In the genomic region with DNA sequence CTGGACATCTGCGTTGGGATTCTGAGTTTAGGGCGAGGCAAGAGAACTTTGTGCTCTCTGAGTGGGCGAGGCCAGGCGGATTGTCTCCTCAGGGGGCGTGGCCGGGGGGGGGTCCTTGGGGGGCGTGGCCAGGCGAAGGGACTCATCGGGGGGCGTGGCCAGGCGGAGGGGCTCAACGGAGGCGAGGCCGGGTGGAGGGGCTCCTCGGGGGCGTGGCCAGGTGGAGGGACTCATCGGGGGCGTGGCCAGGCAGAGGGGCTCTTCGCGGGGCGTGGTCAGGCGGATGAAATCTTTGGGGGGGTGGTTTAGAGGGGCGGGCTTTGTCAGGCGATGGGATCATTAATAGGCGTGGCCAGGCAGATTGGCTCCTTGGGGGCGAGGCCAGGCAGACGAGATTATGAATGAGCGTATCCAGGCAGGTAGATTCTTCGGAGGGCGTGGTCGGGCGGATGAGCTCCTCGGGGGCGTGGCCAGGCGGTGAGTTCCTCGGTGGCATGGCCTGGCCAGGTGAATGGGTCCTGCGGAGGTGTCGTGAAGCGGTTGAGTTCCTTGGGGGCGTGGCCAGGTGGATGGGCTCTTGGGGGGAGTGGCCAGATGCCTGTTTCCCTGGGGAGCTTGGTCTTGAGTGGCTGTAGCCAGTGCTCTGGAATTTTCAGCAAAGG, we compare ENCODE assay signal across 17 cellular contexts. TPM values are rescaled to one million over a fixed set of nuclear protein-coding genes. Genes with fewer than 3 reads are reported as not detected.
DNase-seq lines count a peak whose midpoint lies in the region; TF ChIP-seq lines count a peak whose summit lies in the region.
"Had no signal": no experiment of that assay in that cellular context is flagged by ENCODE, and none has a peak within 500 bp of the region (broad histone marks: within the 10 kb centered on the region; RNA-seq: fewer than 3 reads in every experiment).

No MANE protein-coding gene starts in this region.

- no peak overlapping the region for H3K27ac Mint-ChIP-seq in neural progenitor cell
- H3K27ac Mint-ChIP-seq: dendritic cell treated with granulocyte-macrophage colony-stimulating factor and Interleukin-4, amounts not matched to agents 40 ng/mL and 50 ng/mL, for 4 days had no signal

- H4K20me1 ChIP-seq in neural progenitor cell (ENCODE audit: low read depth): peaks cover 29% of the 10 kb centered on the region

- 2 to 4% methylated on average over 40 of the region's 40 CpGs for WGBS in ectodermal cell, 2 experiments

- peak; percentile 100 for DNase-seq in H7
- peak; percentile 87 to 98 for DNase-seq in NCI-H526 (lab: John Stamatoyannopoulos, UW)
- DNase-seq in neural progenitor cell (ENCODE audit: low spot score): peak; percentile 98
- DNase-seq in HT-29 (ENCODE audit: low spot score): no peak
- DNase-seq in CD1c-positive myeloid dendritic cell (ENCODE audit: extremely low spot score): no peak
- DNase-seq in H4 (ENCODE audit: low spot score): no peak
- DNase-seq: DND-41; HCEC 1CT; naive thymus-derived CD4-positive, alpha-beta T cell; stomach had no signal

- H3K27ac ChIP-seq in ectodermal cell (ENCODE audit: insufficient read depth, low read depth, low read length, poor library complexity, severe bottlenecking): no peak overlapping the region
- no peak overlapping the region for H3K27ac ChIP-seq in neural progenitor cell
- H3K27ac ChIP-seq: psoas muscle, stomach had no signal

- no peak overlapping the region for H3K9ac ChIP-seq in neural progenitor cell

- peaks cover 11% of the 10 kb centered on the region for H3K4me1 ChIP-seq in ectodermal cell (ENCODE audit: control insufficient read depth, insufficient read depth, low read length)
- peaks cover 6% of the 10 kb centered on the region for H3K4me1 ChIP-seq in neural progenitor cell
- H3K4me1 ChIP-seq: psoas muscle had no signal

- peaks cover 31% of the 10 kb centered on the region for H3F3A ChIP-seq in neural progenitor cell (ENCODE audit: low read depth)

- no peak for TF ChIP-seq CTCF in neural progenitor cell (IDR thresholded peaks at IDR 0.05)

- no peaks in the 10 kb centered on the region for H3K9me3 Mint-ChIP-seq in neural progenitor cell
- H3K9me3 Mint-ChIP-seq: dendritic cell treated with granulocyte-macrophage colony-stimulating factor and Interleukin-4, amounts not matched to agents 40 ng/mL and 50 ng/mL, for 4 days had no signal

- H3K27me3 ChIP-seq in H7 (ENCODE audit: control insufficient read depth, insufficient read depth, low read length): peaks cover 10% of the 10 kb centered on the region
- peaks cover 13% of the 10 kb centered on the region for H3K27me3 ChIP-seq in ectodermal cell (ENCODE audit: control insufficient read depth, insufficient read depth, low read length, poor library complexity, severe bottlenecking)
- peaks cover 20% of the 10 kb centered on the region for H3K27me3 ChIP-seq in neural progenitor cell

- H3K9me3 ChIP-seq in ectodermal cell (ENCODE audit: control insufficient read depth, low read length) (no peaks in the 10 kb centered on the region), neural progenitor cell (ENCODE audit: low read depth) (no peaks in the 10 kb centered on the region)
- H3K9me3 ChIP-seq: psoas muscle, stomach had no signal

- H3K79me2 ChIP-seq in neural progenitor cell (ENCODE audit: low read depth): no peaks in the 10 kb centered on the region

- peaks cover 2% of the 10 kb centered on the region for H3K36me3 ChIP-seq in H7 (replicated peaks; ENCODE audit: control insufficient read depth, insufficient read depth, low read length)
- no peaks in the 10 kb centered on the region for H3K36me3 ChIP-seq in ectodermal cell (ENCODE audit: control insufficient read depth, insufficient read depth, low read length)
- H3K36me3 ChIP-seq in neural progenitor cell: no peaks in the 10 kb centered on the region
- H3K36me3 ChIP-seq: stomach had no signal

- H3K4me3 Mint-ChIP-seq in neural progenitor cell: peak overlapping the region; percentile 64
- H3K4me3 Mint-ChIP-seq: dendritic cell treated with granulocyte-macrophage colony-stimulating factor and Interleukin-4, amounts not matched to agents 40 ng/mL and 50 ng/mL, for 4 days; naive thymus-derived CD4-positive, alpha-beta T cell had no signal

- peak overlapping the region; percentile 15 for H2AFZ ChIP-seq in neural progenitor cell (replicated peaks)

- peaks cover 11% of the 10 kb centered on the region for H3K36me3 Mint-ChIP-seq in neural progenitor cell
- H3K36me3 Mint-ChIP-seq: CD14-positive monocyte had no signal

- peak overlapping the region; percentile 76 for H3K4me2 ChIP-seq in neural progenitor cell

- H3K4me3 ChIP-seq in H7 (ENCODE audit: insufficient read depth, low read depth, low read length) (peak overlapping the region; percentile 54), ectodermal cell (ENCODE audit: insufficient read depth, low read depth, low read length) (peak overlapping the region; percentile 37), neural progenitor cell (peak overlapping the region; percentile 47)
- H3K4me3 ChIP-seq: lung, psoas muscle, stomach had no signal

- peaks cover 18% of the 10 kb centered on the region for H3K4me1 Mint-ChIP-seq in neural progenitor cell

- peaks cover 21% of the 10 kb centered on the region for H3K27me3 Mint-ChIP-seq in neural progenitor cell (ENCODE audit: insufficient read depth, low read depth)

RNA-seq across cellular contexts. Expression of a gene that starts 10.3 kb away (rescaled TPM):
- 3.8 and 4.5 TPM in 2 replicates for total RNA-seq in H7 (2014; rRNA removed; shearing (Covaris generic))
- 35.0 TPM for polyA plus RNA-seq in ectodermal cell (2013, experiment 1 of 4)
- 36.5 TPM for polyA plus RNA-seq in ectodermal cell (2013, experiment 2 of 4)
- 30.5 TPM for polyA plus RNA-seq in ectodermal cell (2013, experiment 3 of 4)
- 38.1 TPM for polyA plus RNA-seq in ectodermal cell (2013, experiment 4 of 4)
- 6.7 and 27.3 TPM in 2 replicates for total RNA-seq in neural progenitor cell (ENCODE audit: low replicate concordance)
- total RNA-seq in HT-29 (2014; rRNA removed; shearing (Covaris generic)): not detected in 2 replicates
- not detected in 2 replicates for total RNA-seq in H4 (2014; rRNA removed; shearing (Covaris generic))
- total RNA-seq: HT1080; lung; naive thymus-derived CD4-positive, alpha-beta T cell; psoas muscle; stomach had no signal
- polyA plus RNA-seq: CD14-positive monocyte; lung; naive thymus-derived CD4-positive, alpha-beta T cell had no signal

RNA-seq across cellular contexts. Expression of a gene that starts 16.8 kb away (rescaled TPM):
- total RNA-seq in H7 (2014; rRNA removed; shearing (Covaris generic)): 1.1 and 1.7 TPM in 2 replicates
- polyA plus RNA-seq in ectodermal cell (2013, experiment 1 of 4): 12.1 TPM
- 11.7 TPM for polyA plus RNA-seq in ectodermal cell (2013, experiment 2 of 4)
- 10.4 TPM for polyA plus RNA-seq in ectodermal cell (2013, experiment 3 of 4)
- polyA plus RNA-seq in ectodermal cell (2013, experiment 4 of 4): 11.3 TPM
- total RNA-seq in neural progenitor cell (ENCODE audit: low replicate concordance): 0.51 and 3.3 TPM in 2 replicates
- total RNA-seq in HT-29 (2014; rRNA removed; shearing (Covaris generic)): 0.03 and 0.05 TPM in 2 replicates
- total RNA-seq in H4 (2014; rRNA removed; shearing (Covaris generic)): not detected in 2 replicates
- total RNA-seq: fibroblast of lung, HT1080, psoas muscle, stomach had no signal
- polyA plus RNA-seq: CD14-positive monocyte, fibroblast of lung had no signal

RNA-seq across cellular contexts. Expression of a gene that starts 31.1 kb away (rescaled TPM):
- 37.5 and 44.9 TPM in 2 replicates for total RNA-seq in H7 (2014; rRNA removed; shearing (Covaris generic))
- polyA plus RNA-seq in ectodermal cell (2013, experiment 1 of 4): 84.7 TPM
- 93.9 TPM for polyA plus RNA-seq in ectodermal cell (2013, experiment 2 of 4)
- polyA plus RNA-seq in ectodermal cell (2013, experiment 3 of 4): 49.8 TPM
- 55.5 TPM for polyA plus RNA-seq in ectodermal cell (2013, experiment 4 of 4)
- 11.5 and 25.6 TPM in 2 replicates for total RNA-seq in neural progenitor cell (ENCODE audit: low replicate concordance)
- 103 and 139 TPM in 2 replicates for total RNA-seq in HT-29 (2014; rRNA removed; shearing (Covaris generic))
- total RNA-seq in H4 (2014; rRNA removed; shearing (Covaris generic)): 4.8 and 17.3 TPM in 2 replicates

Comparison
In these comparisons a context has a peak if more than half of its experiments do, and no peak if none do; other contexts are left out.
1. DNase-seq: peak in H7 (single experiment), NCI-H526 (2 of 2) and neural progenitor cell (single experiment); none in HT-29 (single experiment), CD1c-positive myeloid dendritic cell (single experiment) and H4 (single experiment).
2. Peak in every context shown above with its lines, with median percentiles within 50 percentile points of each other: H3K4me3 ChIP-seq.